Comparison of ENCODE assay signal across 1 cellular context in the genomic region with DNA sequence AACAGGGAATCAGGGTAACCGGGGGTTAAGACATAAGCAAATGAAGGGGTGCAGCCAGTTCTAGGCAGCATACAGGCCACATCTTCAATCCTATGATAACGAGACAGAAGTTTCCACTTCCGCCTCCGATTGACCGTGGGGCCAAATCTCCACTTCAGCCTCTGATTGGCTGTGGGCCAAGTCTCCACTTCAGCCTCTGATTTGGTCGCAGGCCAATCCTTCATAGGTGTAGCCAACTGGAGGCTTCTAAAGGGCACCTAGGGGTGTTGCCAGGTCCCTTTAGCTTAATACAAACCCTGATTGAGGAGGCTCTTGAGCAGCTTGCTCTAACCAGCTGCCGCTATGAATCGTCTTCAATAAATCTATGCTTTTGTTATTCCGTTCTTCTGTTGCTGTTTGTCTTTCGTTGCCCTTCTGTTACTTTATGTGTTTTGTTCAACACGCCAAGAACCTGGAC.
TF ChIP-seq lines count a peak whose summit lies in the region.

No MANE protein-coding gene starts in this region.

TF ChIP-seq in K562, 482 proteins besides CTCF, POLR2A, EP300 and RAD21 (continued from another document):
- TF ChIP-seq, protein P1, sequence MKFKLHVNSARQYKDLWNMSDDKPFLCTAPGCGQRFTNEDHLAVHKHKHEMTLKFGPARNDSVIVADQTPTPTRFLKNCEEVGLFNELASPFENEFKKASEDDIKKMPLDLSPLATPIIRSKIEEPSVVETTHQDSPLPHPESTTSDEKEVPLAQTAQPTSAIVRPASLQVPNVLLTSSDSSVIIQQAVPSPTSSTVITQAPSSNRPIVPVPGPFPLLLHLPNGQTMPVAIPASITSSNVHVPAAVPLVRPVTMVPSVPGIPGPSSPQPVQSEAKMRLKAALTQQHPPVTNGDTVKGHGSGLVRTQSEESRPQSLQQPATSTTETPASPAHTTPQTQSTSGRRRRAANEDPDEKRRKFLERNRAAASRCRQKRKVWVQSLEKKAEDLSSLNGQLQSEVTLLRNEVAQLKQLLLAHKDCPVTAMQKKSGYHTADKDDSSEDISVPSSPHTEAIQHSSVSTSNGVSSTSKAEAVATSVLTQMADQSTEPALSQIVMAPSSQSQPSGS (CRISPR knock-in tag; IDR thresholded peaks at IDR 0.05): no peak
- TF ChIP-seq POLR2H (tag; IDR thresholded peaks at IDR 0.05; ENCODE audit: low read depth) (no peak), ZNF764 (CRISPR knock-in tag; IDR thresholded peaks at IDR 0.05; ENCODE audit: low read depth) (no peak), RERE (CRISPR knock-in tag; IDR thresholded peaks at IDR 0.05; ENCODE audit: borderline replicate concordance) (no peak), ILK (tag; IDR thresholded peaks at IDR 0.05; ENCODE audit: borderline replicate concordance, low read depth) (no peak), HES1 (IDR thresholded peaks at IDR 0.05; ENCODE audit: low read depth) (no peak), ETV1 (tag; conservative IDR thresholded peaks at IDR 0.05; ENCODE audit: low read depth) (0 out of 2 replicates have a peak, but pooled peaks have one; percentile 8), TEAD2 (tag; IDR thresholded peaks at IDR 0.05) (no peak), ARID1B (IDR thresholded peaks at IDR 0.05) (0 out of 2 replicates have a peak, but pooled peaks have one; percentile 22), RBM25 (IDR thresholded peaks at IDR 0.05; ENCODE audit: low read depth, low read length, severe bottlenecking) (peak; percentile 84), SPI1 (IDR thresholded peaks at IDR 0.05; ENCODE audit: borderline replicate concordance, low read depth, low read length) (peak; percentile 70), PHF8 (IDR thresholded peaks at IDR 0.05; ENCODE audit: borderline replicate concordance, low read length) (peak; percentile 25; the same call in 1 of the 2 replicates), ASH1L (IDR thresholded peaks at IDR 0.05; ENCODE audit: borderline replicate concordance, low read depth, partially characterized antibody) (peak; percentile 74), ZNF780A (CRISPR knock-in tag; IDR thresholded peaks at IDR 0.05) (no peak), NRF1 (conservative IDR thresholded peaks at IDR 0.05 in 1 of 2, IDR thresholded peaks at IDR 0.05 in 1 of 2) (0 out of 4 replicates have a peak, but pooled peaks of 1 of the 2 experiments have one; percentile 16), NELFE (IDR thresholded peaks at IDR 0.05; ENCODE audit: insufficient read depth, insufficient read length) (no peak), SIN3A (IDR thresholded peaks at IDR 0.05; ENCODE audit: borderline replicate concordance in 2 of 2, control insufficient read depth in 1 of 2, low read depth in 2 of 2, low read length in 2 of 2) (no peak), MED1 (CRISPR knock-in tag; IDR thresholded peaks at IDR 0.05; ENCODE audit: borderline replicate concordance) (no peak), ZFPM2 (CRISPR knock-in tag; IDR thresholded peaks at IDR 0.05) (no peak), SRSF7 (optimal IDR thresholded peaks at IDR 0.05; ENCODE audit: low read depth, low read length) (no peak), SREBF1 (IDR thresholded peaks at IDR 0.05; ENCODE audit: borderline replicate concordance, low read depth, low read length) (no peak)
- TF ChIP-seq, protein P2, sequence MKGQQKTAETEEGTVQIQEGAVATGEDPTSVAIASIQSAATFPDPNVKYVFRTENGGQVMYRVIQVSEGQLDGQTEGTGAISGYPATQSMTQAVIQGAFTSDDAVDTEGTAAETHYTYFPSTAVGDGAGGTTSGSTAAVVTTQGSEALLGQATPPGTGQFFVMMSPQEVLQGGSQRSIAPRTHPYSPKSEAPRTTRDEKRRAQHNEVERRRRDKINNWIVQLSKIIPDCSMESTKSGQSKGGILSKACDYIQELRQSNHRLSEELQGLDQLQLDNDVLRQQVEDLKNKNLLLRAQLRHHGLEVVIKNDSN (CRISPR knock-in tag; IDR thresholded peaks at IDR 0.05): no peak
- TF ChIP-seq, protein P3, sequence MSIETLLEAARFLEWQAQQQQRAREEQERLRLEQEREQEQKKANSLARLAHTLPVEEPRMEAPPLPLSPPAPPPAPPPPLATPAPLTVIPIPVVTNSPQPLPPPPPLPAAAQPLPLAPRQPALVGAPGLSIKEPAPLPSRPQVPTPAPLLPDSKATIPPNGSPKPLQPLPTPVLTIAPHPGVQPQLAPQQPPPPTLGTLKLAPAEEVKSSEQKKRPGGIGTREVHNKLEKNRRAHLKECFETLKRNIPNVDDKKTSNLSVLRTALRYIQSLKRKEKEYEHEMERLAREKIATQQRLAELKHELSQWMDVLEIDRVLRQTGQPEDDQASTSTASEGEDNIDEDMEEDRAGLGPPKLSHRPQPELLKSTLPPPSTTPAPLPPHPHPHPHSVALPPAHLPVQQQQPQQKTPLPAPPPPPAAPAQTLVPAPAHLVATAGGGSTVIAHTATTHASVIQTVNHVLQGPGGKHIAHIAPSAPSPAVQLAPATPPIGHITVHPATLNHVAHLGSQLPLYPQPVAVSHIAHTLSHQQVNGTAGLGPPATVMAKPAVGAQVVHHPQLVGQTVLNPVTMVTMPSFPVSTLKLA (conservative IDR thresholded peaks at IDR 0.05): no peak; a peak in 1 of 4 replicates
- TF ChIP-seq, protein P4, sequence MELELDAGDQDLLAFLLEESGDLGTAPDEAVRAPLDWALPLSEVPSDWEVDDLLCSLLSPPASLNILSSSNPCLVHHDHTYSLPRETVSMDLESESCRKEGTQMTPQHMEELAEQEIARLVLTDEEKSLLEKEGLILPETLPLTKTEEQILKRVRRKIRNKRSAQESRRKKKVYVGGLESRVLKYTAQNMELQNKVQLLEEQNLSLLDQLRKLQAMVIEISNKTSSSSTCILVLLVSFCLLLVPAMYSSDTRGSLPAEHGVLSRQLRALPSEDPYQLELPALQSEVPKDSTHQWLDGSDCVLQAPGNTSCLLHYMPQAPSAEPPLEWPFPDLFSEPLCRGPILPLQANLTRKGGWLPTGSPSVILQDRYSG (tag; conservative IDR thresholded peaks at IDR 0.05; ENCODE audit: low read depth): no peak
